Comparison of ENCODE assay signal across 20 cellular contexts in genomic region chr10:61779276-61779675, GRCh38.
DNase-seq lines count a peak whose midpoint lies in the region; ATAC-seq, FAIRE-seq and TF ChIP-seq lines count a peak whose summit lies in the region.
"Had no signal": no experiment of that assay in that cellular context is flagged by ENCODE, and none has a peak within 500 bp of the region (broad histone marks: within the 10 kb centered on the region; RNA-seq: fewer than 3 reads in every experiment).

No MANE protein-coding gene starts in this region.

- H3K9me1 ChIP-seq in IMR-90 (ENCODE audit: insufficient read depth, low read length) (no peaks in the 10 kb centered on the region), K562 (ENCODE audit: control insufficient read depth, insufficient read depth, low read length) (no peaks in the 10 kb centered on the region)

- ATAC-seq in A549 (no peak), IMR-90 (ENCODE audit: low read depth) (no peak), K562 (no peak)
- ATAC-seq in activated CD4-positive, CD25-positive, alpha-beta regulatory T cell treated with anti-CD3 and anti-CD28 coated beads, Interleukin-2, amount 50 U/mL, for 24 hours = no peak

- no peak overlapping the region for H4K8ac ChIP-seq in IMR-90 (ENCODE audit: low read depth in 2 of 2, low read length in 2 of 2)

- TF ChIP-seq POLR2A in A549 (IDR thresholded peaks at IDR 0.05; ENCODE audit: low read length) (no peak), IMR-90 (IDR thresholded peaks at IDR 0.05; ENCODE audit: low read depth, low read length) (no peak), K562 (conservative IDR thresholded peaks at IDR 0.05) (no peak)

- H4K20me1 ChIP-seq in IMR-90 (ENCODE audit: insufficient read depth, low read length) = no peaks in the 10 kb centered on the region
- no peaks in the 10 kb centered on the region for H4K20me1 ChIP-seq in K562 (replicated peaks; ENCODE audit: control insufficient read depth, insufficient read depth, low read length)
- H4K20me1 ChIP-seq: BLaER1 treated with 17β-estradiol and CSF1 and Interleukin-3, amounts not matched to agents 10 nM and 100 nM had no signal

- H3K79me1 ChIP-seq in IMR-90 (ENCODE audit: low read depth in 1 of 2, low read length in 2 of 2) = no peaks in the 10 kb centered on the region

- no peak overlapping the region for H4K5ac ChIP-seq in IMR-90 (ENCODE audit: low read depth, low read length)

- 90% methylated on average over 6 of the region's 6 CpGs for WGBS in A549 (ENCODE audit: missing lambda C conversion rate)
- no CpG with 5 or more reads among the region's 6 CpGs for WGBS in IMR-90 (ENCODE audit: extremely low coverage in 2 of 2, insufficient read length in 1 of 2), 2 experiments
- 38% methylated on average over 6 of the region's 6 CpGs for WGBS in K562 (ENCODE audit: insufficient coverage, low coverage, missing lambda C conversion rate)

- H2BK20ac ChIP-seq in IMR-90 (ENCODE audit: low read depth, low read length) = no peak overlapping the region

- no peak overlapping the region for H3K27ac Mint-ChIP-seq in activated CD4-positive, alpha-beta memory T cell treated with anti-CD3 and anti-CD28 coated beads for 36 hours

- BruUV-seq in IMR-90 (replicated peaks; lab: Mats Ljungman, UMichigan) = no TSS peak
- BruUV-seq in K562 (replicated peaks; lab: Mats Ljungman, UMichigan) = no TSS peak

- H3K27me3 ChIP-seq in IMR-90 (ENCODE audit: control insufficient read depth, insufficient read depth, low read length) (no peaks in the 10 kb centered on the region), K562 (ENCODE audit: control insufficient read depth in 2 of 2, insufficient read depth in 2 of 2, low read length in 2 of 2) (no peaks in the 10 kb centered on the region), muscle layer of duodenum (ENCODE audit: low read depth, low read length) (no peaks in the 10 kb centered on the region)
- H3K27me3 ChIP-seq: BLaER1 treated with 17β-estradiol and CSF1 and Interleukin-3, amounts not matched to agents 10 nM and 100 nM; SJSA1 had no signal

- no peaks in the 10 kb centered on the region for H3K36me3 ChIP-seq in IMR-90 (ENCODE audit: control insufficient read depth, insufficient read depth, low read length)
- H3K36me3 ChIP-seq in K562 (ENCODE audit: control insufficient read depth, insufficient read depth, low read length) = no peaks in the 10 kb centered on the region; the same call in 2 of the 3 replicates
- H3K36me3 ChIP-seq in muscle layer of duodenum (ENCODE audit: control insufficient read depth in 1 of 2, insufficient read depth in 2 of 2, low read length in 2 of 2) = no peaks in the 10 kb centered on the region
- H3K36me3 ChIP-seq: BLaER1 treated with 17β-estradiol and CSF1 and Interleukin-3, amounts not matched to agents 10 nM and 100 nM; SJSA1 had no signal

- POLR2A ChIA-PET in A549 (lab: Yijun Ruan, JAX) (no interaction called here), IMR-90 (lab: Charles Lee; ENCODE audit: unreplicated experiment) (no interaction called here), K562 (lab: Yijun Ruan, JAX) (interaction anchor here (10.5 kb wide), 1 partner anchor 15 kb away, joined by 80 read pairs; no protein-coding TSS in a partner anchor)
- POLR2A ChIA-PET in activated CD4-positive, alpha-beta memory T cell treated with anti-CD3 and anti-CD28 coated beads for 36 hours (lab: Charles Lee) = no interaction called here

- H3K14ac ChIP-seq in IMR-90 (replicated peaks; ENCODE audit: low read depth, low read length) = no peak overlapping the region

- no peak overlapping the region for H3K56ac ChIP-seq in IMR-90 (ENCODE audit: extremely low read depth, insufficient read depth, low read length)

- peaks cover 38% of the 10 kb centered on the region for H3K4me1 Mint-ChIP-seq in activated CD4-positive, alpha-beta memory T cell treated with anti-CD3 and anti-CD28 coated beads for 36 hours (ENCODE audit: low read depth)

- H3K27me3 Mint-ChIP-seq in activated CD4-positive, alpha-beta memory T cell treated with anti-CD3 and anti-CD28 coated beads for 36 hours = peaks cover 2% of the 10 kb centered on the region

- no peak overlapping the region for H4K91ac ChIP-seq in IMR-90 (ENCODE audit: insufficient read depth, low read depth, low read length)

- H3K9me3 Mint-ChIP-seq in activated CD4-positive, alpha-beta memory T cell treated with anti-CD3 and anti-CD28 coated beads for 36 hours = no peaks in the 10 kb centered on the region
- H3K9me3 Mint-ChIP-seq: H9 had no signal

- no peak overlapping the region for H3K23ac ChIP-seq in IMR-90 (ENCODE audit: low read depth, low read length)

- in situ Hi-C loops in IMR-90 (cut with MboI; ENCODE audit: low sequenced_read_pairs) = no loop called here
- in situ Hi-C loops in K562 (cut with MboI) = no loop called here

- intact Hi-C loops in IMR-90 (cut with micrococcal nuclease) = no loop called here
- intact Hi-C loops in K562 (cut with micrococcal nuclease) = no loop called here
- intact Hi-C loops in activated CD4-positive, alpha-beta memory T cell treated with anti-CD3 and anti-CD28 coated beads for 36 hours (cut with micrococcal nuclease) = no loop called here

- H3K4me3 ChIP-seq in A549 (no peak overlapping the region), IMR-90 (ENCODE audit: insufficient read depth, low read depth, low read length) (no peak overlapping the region), K562 (no peak overlapping the region), muscle layer of duodenum (ENCODE audit: low read depth in 1 of 2, low read length in 2 of 2) (no peak overlapping the region)
- H3K4me3 ChIP-seq: BLaER1 treated with 17β-estradiol and CSF1 and Interleukin-3, amounts not matched to agents 10 nM and 100 nM; PC-9; SJSA1 had no signal

- no peak overlapping the region for H3K27ac ChIP-seq in A549
- H3K27ac ChIP-seq in IMR-90 (ENCODE audit: insufficient read depth, low read length) = no peak overlapping the region
- H3K27ac ChIP-seq in K562 (ENCODE audit: extremely low read depth, low read depth, low read length) = peak overlapping the region; percentile 74
- H3K27ac ChIP-seq in muscle layer of duodenum (ENCODE audit: low read length) = peak overlapping the region; percentile 75
- H3K27ac ChIP-seq: BLaER1 treated with 17β-estradiol and CSF1 and Interleukin-3, amounts not matched to agents 10 nM and 100 nM; HL-60; PC-9; SJSA1 had no signal

- H3K9me3 ChIP-seq in A549 (no peaks in the 10 kb centered on the region), IMR-90 (ENCODE audit: control insufficient read depth, insufficient read depth, low read length) (no peaks in the 10 kb centered on the region), K562 (replicated peaks; ENCODE audit: control insufficient read depth, insufficient read depth, low read depth, low read length) (no peaks in the 10 kb centered on the region), muscle layer of duodenum (ENCODE audit: control insufficient read depth in 1 of 2, low read length in 2 of 2) (no peaks in the 10 kb centered on the region)
- H3K9me3 ChIP-seq: BLaER1 treated with 17β-estradiol and CSF1 and Interleukin-3, amounts not matched to agents 10 nM and 100 nM; SJSA1 had no signal

- H3K9ac ChIP-seq in IMR-90 (ENCODE audit: low read depth, low read length) (no peak overlapping the region), K562 (ENCODE audit: insufficient read depth in 1 of 2, low read depth in 2 of 2, low read length in 2 of 2) (peak overlapping the region in 1 of 2 experiments; percentile 42; a peak in 2 of 4 replicates)
- H3K9ac ChIP-seq: BLaER1 treated with 17β-estradiol and CSF1 and Interleukin-3, amounts not matched to agents 10 nM and 100 nM had no signal

- TF ChIP-seq RAD21 in A549 (conservative IDR thresholded peaks at IDR 0.05 in 1 of 2, IDR thresholded peaks at IDR 0.05 in 1 of 2) = no peak
- TF ChIP-seq RAD21 in IMR-90 (IDR thresholded peaks at IDR 0.05; ENCODE audit: low read length) = no peak
- TF ChIP-seq RAD21 in K562 (CRISPR knock-in tag; conservative IDR thresholded peaks at IDR 0.05 in 1 of 2, IDR thresholded peaks at IDR 0.05 in 1 of 2) = no peak

- H3K36me3 Mint-ChIP-seq in activated CD4-positive, alpha-beta memory T cell treated with anti-CD3 and anti-CD28 coated beads for 36 hours = no peaks in the 10 kb centered on the region

- no peak overlapping the region for H2AK9ac ChIP-seq in IMR-90 (replicated peaks; ENCODE audit: low read depth, low read length, poor library complexity)

- H2BK5ac ChIP-seq in IMR-90 (ENCODE audit: low read depth, low read length, poor library complexity, severe bottlenecking) = no peak overlapping the region

- FAIRE-seq in A549 (lab: Jason Lieb, UNC) (no peak), K562 (lab: Jason Lieb, UNC) (no peak)
- FAIRE-seq: GM12892 had no signal

- CTCF ChIA-PET in A549 (lab: Yijun Ruan, JAX) (no interaction called here), IMR-90 (lab: Yijun Ruan, JAX) (no interaction called here), K562 (lab: Yijun Ruan, JAX; ENCODE audit: low intra/inter-chr PET ratio) (no interaction called here)
- CTCF ChIA-PET in activated CD4-positive, alpha-beta memory T cell treated with anti-CD3 and anti-CD28 coated beads for 36 hours (lab: Charles Lee) = interaction anchor here (1.1 kb wide), 1 partner anchor 28 kb away, joined by 3 read pairs; no protein-coding TSS in a partner anchor

- H3K4ac ChIP-seq in IMR-90 (ENCODE audit: low read depth, low read length) = no peak overlapping the region

- H3K18ac ChIP-seq in IMR-90 (ENCODE audit: low read depth, low read length) = no peak overlapping the region

- DNase-seq in A549 (ENCODE audit: low read depth in 1 of 2, low spot score in 1 of 2) (no peak), IMR-90 (no peak), K562 (ENCODE audit: extremely low read depth in 1 of 4, low spot score in 3 of 4) (peak in 1 of 4 experiments; percentile 38), pons (ENCODE audit: low spot score) (no peak)
- no peak for DNase-seq in activated CD4-positive, CD25-positive, alpha-beta regulatory T cell (lab: John Stamatoyannopoulos, UW)
- no peak for DNase-seq in activated CD4-positive, alpha-beta memory T cell treated with anti-CD3 and anti-CD28 coated beads for 36 hours
- DNase-seq: DMS 273 treated with DMSO at 0.1 percent for 48 hours, H9, KBM-7, NCI-H1436, NCI-H2029, NCI-H2171 treated with DMSO at 0.1 percent for 48 hours, NCI-H748 treated with DMSO at 0.1 percent for 48 hours had no signal

- TF ChIP-seq EP300 in A549 (IDR thresholded peaks at IDR 0.05) (no peak), K562 (IDR thresholded peaks at IDR 0.05; ENCODE audit: low read length) (no peak)

- no peak overlapping the region for H2AK5ac ChIP-seq in IMR-90 (ENCODE audit: low read depth, low read length)

- TF ChIP-seq CTCF in A549 (IDR thresholded peaks at IDR 0.05) (no peak), IMR-90 (conservative IDR thresholded peaks at IDR 0.05; ENCODE audit: low read depth, low read length) (no peak), K562 (IDR thresholded peaks at IDR 0.05 in 2 of 3, conservative IDR thresholded peaks at IDR 0.05 in 1 of 3; ENCODE audit: insufficient read depth in 2 of 3, low read depth in 1 of 3, low read length in 3 of 3) (no peak)

- no peak overlapping the region for H3K4me3 Mint-ChIP-seq in activated CD4-positive, alpha-beta memory T cell treated with anti-CD3 and anti-CD28 coated beads for 36 hours
- H3K4me3 Mint-ChIP-seq: H9 had no signal

- H3K4me1 ChIP-seq in A549 = 0 out of 3 replicates have a peak, but pooled peaks cover 6% of the 10 kb centered on the region
- no peaks in the 10 kb centered on the region for H3K4me1 ChIP-seq in IMR-90 (ENCODE audit: control insufficient read depth, insufficient read depth, low read length)
- peaks cover 0 to 64% of the 10 kb centered on the region in 2 experiments; a peak in 4 of 5 replicates for H3K4me1 ChIP-seq in K562 (replicated peaks in 1 of 2; ENCODE audit: control insufficient read depth in 2 of 2, insufficient read depth in 2 of 2, low read length in 2 of 2)
- peaks cover 0 to 6% of the 10 kb centered on the region in 2 donors for H3K4me1 ChIP-seq in muscle layer of duodenum (ENCODE audit: control insufficient read depth in 1 of 2, insufficient read depth in 2 of 2, low read length in 2 of 2)
- H3K4me1 ChIP-seq: BLaER1 treated with 17β-estradiol and CSF1 and Interleukin-3, amounts not matched to agents 10 nM and 100 nM had no signal

- no peak overlapping the region for H2AFZ ChIP-seq in IMR-90 (replicated peaks; ENCODE audit: low read length, poor library complexity)
- peak overlapping the region; percentile 79 for H2AFZ ChIP-seq in K562 (ENCODE audit: low read depth, low read length)
- H2AFZ ChIP-seq: PC-9 had no signal

- dilution Hi-C loops in IMR-90 (cut with HindIII; ENCODE audit: low sequenced_read_pairs, unreplicated experiment) = no loop called here

- H2BK120ac ChIP-seq in IMR-90 (ENCODE audit: low read depth, low read length) = no peak overlapping the region

- H3K79me2 ChIP-seq in K562 (ENCODE audit: control insufficient read depth, insufficient read depth, low read length) = no peaks in the 10 kb centered on the region

- H3K4me2 ChIP-seq in A549 (no peak overlapping the region), IMR-90 (ENCODE audit: low read depth, low read length) (no peak overlapping the region), K562 (ENCODE audit: insufficient read depth, low read length) (peak overlapping the region; percentile 49)
- H3K4me2 ChIP-seq: BLaER1 treated with 17β-estradiol and CSF1 and Interleukin-3, amounts not matched to agents 10 nM and 100 nM; PC-9 had no signal

- no peak overlapping the region for H2BK15ac ChIP-seq in IMR-90 (ENCODE audit: low read depth, low read length)

Comparison
In these comparisons a context has a peak if more than half of its experiments do, and no peak if none do; other contexts are left out.
1. H3K27ac ChIP-seq: peak in K562 (single experiment) and muscle layer of duodenum (single experiment); none in A549 (0 of 2) and IMR-90 (single experiment).
2. Of the 35 proteins assayed by ChIP-seq in both K562 and A549: peak only in K562: none; only in A549: none; in both: MAFK; in neither: 34.